ENCODE assay signal across 13 cellular contexts in genomic region chr11:69721061-69721460, GRCh38. TPM values are rescaled to one million over a fixed set of nuclear protein-coding genes. Genes with fewer than 3 reads are reported as not detected.
DNase-seq lines count a peak whose midpoint lies in the region; ATAC-seq and TF ChIP-seq lines count a peak whose summit lies in the region.
"Had no signal": no experiment of that assay in that cellular context is flagged by ENCODE, and none has a peak within 500 bp of the region (broad histone marks: within the 10 kb centered on the region; RNA-seq: fewer than 3 reads in every experiment).

No MANE protein-coding gene starts in this region.

- no peaks in the 10 kb centered on the region for H3K36me3 Mint-ChIP-seq in HFFc6 (ENCODE audit: low read depth)
- H3K36me3 Mint-ChIP-seq: CD4-positive, alpha-beta memory T cell had no signal

- no peak overlapping the region for H3K4me3 ChIP-seq in BLaER1 treated with 17β-estradiol and CSF1 and Interleukin-3, amounts not matched to agents 10 nM and 100 nM
- no peak overlapping the region for H3K4me3 ChIP-seq in RWPE2 (ENCODE audit: severe bottlenecking)
- no peak overlapping the region for H3K4me3 ChIP-seq in adrenal gland

- TF ChIP-seq CTCF in RWPE2 (IDR thresholded peaks at IDR 0.05; ENCODE audit: poor library complexity, severe bottlenecking) (no peak), HFFc6 (IDR thresholded peaks at IDR 0.05) (no peak), adrenal gland (IDR thresholded peaks at IDR 0.05) (no peak)

- no peaks in the 10 kb centered on the region for H3K36me3 ChIP-seq in BLaER1 treated with 17β-estradiol and CSF1 and Interleukin-3, amounts not matched to agents 10 nM and 100 nM
- no peaks in the 10 kb centered on the region for H3K36me3 ChIP-seq in RWPE2 (ENCODE audit: low read depth)
- H3K36me3 ChIP-seq in adrenal gland (replicated peaks in 1 of 2), result no peaks in the 10 kb centered on the region

- TF ChIP-seq POLR2A in adrenal gland (IDR thresholded peaks at IDR 0.05), result no peak

- H3K27ac ChIP-seq in BLaER1 treated with 17β-estradiol and CSF1 and Interleukin-3, amounts not matched to agents 10 nM and 100 nM, result no peak overlapping the region
- H3K27ac ChIP-seq in RWPE2 (ENCODE audit: poor library complexity, severe bottlenecking), result no peak overlapping the region
- no peak overlapping the region for H3K27ac ChIP-seq in adrenal gland
- H3K27ac ChIP-seq: C4-2B had no signal

- H3K9ac ChIP-seq in BLaER1 treated with 17β-estradiol and CSF1 and Interleukin-3, amounts not matched to agents 10 nM and 100 nM, result no peak overlapping the region

- ATAC-seq in RWPE2 (ENCODE audit: low read depth) (no peak), GM21786 (IDR thresholded peaks at IDR 0.05; ENCODE audit: unreplicated experiment) (no peak)

- H3K27me3 ChIP-seq in BLaER1 treated with 17β-estradiol and CSF1 and Interleukin-3, amounts not matched to agents 10 nM and 100 nM, result peaks cover 30 to 71% (median 55%) of the 10 kb centered on the region in 11 experiments
- H3K27me3 ChIP-seq in RWPE2 (ENCODE audit: insufficient read depth, poor library complexity, severe bottlenecking) (peaks cover 9% of the 10 kb centered on the region), adrenal gland (peaks cover 17% of the 10 kb centered on the region)

- intact Hi-C loops in adrenal gland (cut with DNase I), result no loop called here

- no peaks in the 10 kb centered on the region for H3K9me3 ChIP-seq in BLaER1 treated with 17β-estradiol and CSF1 and Interleukin-3, amounts not matched to agents 10 nM and 100 nM (replicated peaks in 1 of 11)
- H3K9me3 ChIP-seq in RWPE2 (ENCODE audit: severe bottlenecking), result no peaks in the 10 kb centered on the region
- no peaks in the 10 kb centered on the region for H3K9me3 ChIP-seq in adrenal gland (replicated peaks in 1 of 3)

- no peaks in the 10 kb centered on the region for H3K9me3 Mint-ChIP-seq in HFFc6
- H3K9me3 Mint-ChIP-seq: CD4-positive, alpha-beta memory T cell had no signal

- peaks cover 0 to 30% (median 0%) of the 10 kb centered on the region in 11 experiments; a peak in 6 of 22 replicates for H4K20me1 ChIP-seq in BLaER1 treated with 17β-estradiol and CSF1 and Interleukin-3, amounts not matched to agents 10 nM and 100 nM

- peaks cover 12 to 58% (median 45%) of the 10 kb centered on the region in 10 experiments; a peak in 19 of 20 replicates for H3K4me1 ChIP-seq in BLaER1 treated with 17β-estradiol and CSF1 and Interleukin-3, amounts not matched to agents 10 nM and 100 nM
- H3K4me1 ChIP-seq in RWPE2 (ENCODE audit: insufficient read depth, poor library complexity, severe bottlenecking), result no peaks in the 10 kb centered on the region
- no peaks in the 10 kb centered on the region for H3K4me1 ChIP-seq in adrenal gland (replicated peaks in 1 of 2)

- H3K4me1 Mint-ChIP-seq in HFFc6 (ENCODE audit: low read depth), result peaks cover 4% of the 10 kb centered on the region
- H3K4me1 Mint-ChIP-seq: CD4-positive, alpha-beta memory T cell had no signal

- H3K27ac Mint-ChIP-seq in HFFc6, result no peak overlapping the region
- H3K27ac Mint-ChIP-seq: CD4-positive, alpha-beta memory T cell had no signal

- 48 to 53% (median 51%) methylated on average over 11 to 13 of the region's 13 CpGs for WGBS in adrenal gland, 4 donors

- H3K4me2 ChIP-seq in BLaER1 treated with 17β-estradiol and CSF1 and Interleukin-3, amounts not matched to agents 10 nM and 100 nM, result peak overlapping the region in 8 of 11 experiments; percentile 23 to 76 (median 62); a peak in 15 of 22 replicates

- H3K4me3 Mint-ChIP-seq in HFFc6, result no peak overlapping the region
- H3K4me3 Mint-ChIP-seq: CD4-positive, alpha-beta memory T cell had no signal

- peaks cover 63% of the 10 kb centered on the region for H3K27me3 Mint-ChIP-seq in HFFc6 (ENCODE audit: insufficient read depth)

- peak; percentile 42 for DNase-seq in RWPE2 (ENCODE audit: low spot score)
- peak; percentile 84 for DNase-seq in left kidney (ENCODE audit: low read depth, low spot score)
- peak; percentile 1 for DNase-seq in renal cortical epithelial cell (ENCODE audit: low read depth)
- no peak for DNase-seq in HFFc6
- DNase-seq in adrenal gland, result no peak
- DNase-seq: ACHN; CD4-positive, alpha-beta memory T cell; DMS153; DMS79 treated with DMSO at 0.1 percent for 48 hours had no signal

RNA-seq across cellular contexts. Expression of gene FGF19, which starts 17.2 kb away (rescaled TPM):
- not detected in 2 replicates for total RNA-seq in renal cortical epithelial cell
- not detected for total RNA-seq in HFFc6 (2021; fragmentation: NEBNext Ultra II Directional; extraction: Animal tissue kit (Norgen Biotek cat#: 25700))
- not detected for total RNA-seq in adrenal gland
- polyA plus RNA-seq in adrenal gland, result not detected
- total RNA-seq: A172; CD4-positive, alpha-beta memory T cell had no signal
- polyA plus RNA-seq: CD4-positive, alpha-beta memory T cell had no signal

RNA-seq across cellular contexts. Expression of gene LTO1, which starts 45.9 kb away (rescaled TPM):
- total RNA-seq in renal cortical epithelial cell (11.5 and 17.1 TPM in 2 replicates), adrenal gland (10 to 100 TPM; 10.9 to 41.3 (median 22.7) TPM)
- total RNA-seq in HFFc6 (2021; fragmentation: NEBNext Ultra II Directional; extraction: Animal tissue kit (Norgen Biotek cat#: 25700)), result 10 to 100 TPM; 23.2 to 28.5 (median 25.6) TPM
- polyA plus RNA-seq in adrenal gland, result 10 to 100 TPM; 23.0 to 52.5 (median 38.4) TPM

RNA-seq across cellular contexts. Expression of gene FGF4, which starts 54.1 kb away (rescaled TPM):
- not detected in 2 replicates for total RNA-seq in renal cortical epithelial cell
- not detected for total RNA-seq in HFFc6 (2021; fragmentation: NEBNext Ultra II Directional; extraction: Animal tissue kit (Norgen Biotek cat#: 25700))
- total RNA-seq in adrenal gland, result not detected
- not detected for polyA plus RNA-seq in adrenal gland
- total RNA-seq: A172; CD4-positive, alpha-beta memory T cell had no signal
- polyA plus RNA-seq: CD4-positive, alpha-beta memory T cell had no signal

Comparison
In these comparisons a context has a peak if more than half of its experiments do, and no peak if none do; other contexts are left out.
1. DNase-seq: peak in RWPE2 (single experiment), left kidney (single experiment) and renal cortical epithelial cell (single experiment); none in HFFc6 (single experiment) and adrenal gland (0 of 7).